In genomic region chr9:7640205-7640604, GRCh38 we compare ENCODE assay signal across 25 cellular contexts.
"Had no signal": no experiment of that assay in that cellular context is flagged by ENCODE, and none has a peak within 500 bp of the region (broad histone marks: within the 10 kb centered on the region; RNA-seq: fewer than 3 reads in every experiment).

No MANE protein-coding gene starts in this region.

- H3K4me1 Mint-ChIP-seq: activated naive CD8-positive, alpha-beta T cell treated with anti-CD3 and anti-CD28 coated beads, Interleukin-2, amount 10 ng/mL, durations not matched to agents 7 days and 5 days had no signal

- DNase-seq: activated CD4-positive, alpha-beta T cell treated with anti-CD3 and anti-CD28 coated beads for 4 hours; activated CD4-positive, alpha-beta T cell treated with anti-CD3 and anti-CD28 coated beads, Interleukin-2, amount 50 U/mL, for 4 hours; activated CD8-positive, alpha-beta memory T cell treated with anti-CD3 and anti-CD28 coated beads, Interleukin-2, amount 50 U/mL, for 48 hours; activated CD8-positive, alpha-beta T cell treated with anti-CD3 and anti-CD28 coated beads, Interleukin-2, amount 10 ng/mL, durations not matched to agents 7 days and 5 days; activated naive CD4-positive, alpha-beta T cell treated with anti-CD3 and anti-CD28 coated beads, Interleukin-2, amount 50 U/mL, for 16 hours; activated naive CD8-positive, alpha-beta T cell treated with anti-CD3 and anti-CD28 coated beads, Interleukin-2, amount 10 ng/mL, durations not matched to agents 7 days and 5 days; activated T-cell treated with anti-CD3 and anti-CD28 coated beads, Interleukin-2, amount 50 U/mL, for 1 hour; adrenal gland; anterior cingulate cortex; brain microvascular endothelial cell; Kasumi-1; NCI-H1105 treated with DMSO at 0.1 percent for 48 hours; NCI-H1436 treated with DMSO at 0.1 percent for 48 hours; NCI-H187; NCI-H2081; NCI-H2171; NCI-H345; NCI-H510A; NCI-H526 treated with DMSO at 0.1 percent for 48 hours; NCI-H82; SJCRH30 had no signal

- ATAC-seq: activated CD4-positive, CD25-positive, alpha-beta regulatory T cell treated with anti-CD3 and anti-CD28 coated beads, Interleukin-2, amount 50 U/mL, for 24 hours; activated CD8-positive, alpha-beta T cell treated with anti-CD3 and anti-CD28 coated beads, Interleukin-2, amount 10 ng/mL, durations not matched to agents 7 days and 5 days; K562 had no signal

- H3K27ac ChIP-seq: adrenal gland, brain microvascular endothelial cell, cardiac muscle cell, SJCRH30 had no signal

- H3K4me3 ChIP-seq: adrenal gland, cardiac muscle cell, K562, SJCRH30 had no signal

- H3K4me1 ChIP-seq: adrenal gland, SJCRH30 had no signal

- H3K36me3 ChIP-seq: adrenal gland, brain microvascular endothelial cell, cardiac muscle cell, SJCRH30 had no signal

- H3K36me3 Mint-ChIP-seq: activated naive CD8-positive, alpha-beta T cell treated with anti-CD3 and anti-CD28 coated beads, Interleukin-2, amount 10 ng/mL, durations not matched to agents 7 days and 5 days had no signal

- H3K27me3 Mint-ChIP-seq: activated naive CD8-positive, alpha-beta T cell treated with anti-CD3 and anti-CD28 coated beads, Interleukin-2, amount 10 ng/mL, durations not matched to agents 7 days and 5 days had no signal

- H3K9me3 ChIP-seq: adrenal gland, SJCRH30 had no signal

- H3K27ac Mint-ChIP-seq: activated CD8-positive, alpha-beta T cell treated with anti-CD3 and anti-CD28 coated beads, Interleukin-2, amount 10 ng/mL, durations not matched to agents 7 days and 5 days; activated naive CD8-positive, alpha-beta T cell treated with anti-CD3 and anti-CD28 coated beads, Interleukin-2, amount 10 ng/mL, durations not matched to agents 7 days and 5 days; T-helper 1 cell treated with Interleukin-12 subunit alpha and Interleukin-12 subunit beta and Interleukin-4 antibody, amounts not matched to agents 30 μg/mL and 1 μg/mL, for 36 hours had no signal

- H3K27me3 ChIP-seq: adrenal gland, brain microvascular endothelial cell, cardiac muscle cell, SJCRH30 had no signal

- H3K4me3 Mint-ChIP-seq: activated CD8-positive, alpha-beta T cell treated with anti-CD3 and anti-CD28 coated beads, Interleukin-2, amount 10 ng/mL, durations not matched to agents 7 days and 5 days; activated naive CD8-positive, alpha-beta T cell treated with anti-CD3 and anti-CD28 coated beads, Interleukin-2, amount 10 ng/mL, durations not matched to agents 7 days and 5 days; T-helper 1 cell treated with Interleukin-12 subunit alpha and Interleukin-12 subunit beta and Interleukin-4 antibody, amounts not matched to agents 30 μg/mL and 1 μg/mL, for 36 hours had no signal
